Comparison of ENCODE assay signal across 24 cellular contexts in genomic region chr1:16186655-16187235, GRCh38. TPM values are rescaled to one million over a fixed set of nuclear protein-coding genes. Genes with fewer than 3 reads are reported as not detected.
"Had no signal": no experiment of that assay in that cellular context is flagged by ENCODE, and none has a peak within 500 bp of the region (broad histone marks: within the 10 kb centered on the region; RNA-seq: fewer than 3 reads in every experiment).

No MANE protein-coding gene starts in this region.

- H3K27ac ChIP-seq: hepatocyte, prostate gland, VCaP had no signal

- H3K27me3 Mint-ChIP-seq: stimulated activated naive CD8-positive, alpha-beta T cell treated with anti-CD3 and anti-CD28 coated beads, Interleukin-15, Interleukin-2, amounts not matched to agents 100 ng/mL and 50 ng/mL, for 24 hours had no signal

- H3K4me2 ChIP-seq: hepatocyte had no signal

- FAIRE-seq: bronchial epithelial cell, endothelial cell of umbilical vein had no signal

- H3K27ac Mint-ChIP-seq: activated T-cell treated with anti-CD3 and anti-CD28 coated beads, Interleukin-2, amount 50 U/mL, for 72 hours; stimulated activated naive CD8-positive, alpha-beta T cell treated with anti-CD3 and anti-CD28 coated beads, Interleukin-15, Interleukin-2, amounts not matched to agents 100 ng/mL and 50 ng/mL, for 24 hours had no signal

- H3K27me3 ChIP-seq: hepatocyte, tibial nerve had no signal

- DNase-seq: activated CD4-positive, alpha-beta T cell treated with anti-CD3 and anti-CD28 coated beads, Interleukin-2, amount 50 U/mL, for 4 hours; activated CD4-positive, CD25-positive, alpha-beta regulatory T cell treated with anti-CD3 and anti-CD28 coated beads, Interleukin-2, amount 50 U/mL, for 72 hours; activated effector memory CD4-positive, alpha-beta T cell treated with anti-CD3 and anti-CD28 coated beads, Interleukin-2, amount 50 U/mL, for 16 hours; activated naive CD4-positive, alpha-beta T cell treated with anti-CD3 and anti-CD28 coated beads, Interleukin-2, amount 50 U/mL, for 16 hours; activated T-cell treated with anti-CD3 and anti-CD28 coated beads, Interleukin-2, amount 50 U/mL, for 72 hours; cerebellar nuclear complex; effector CD4-positive, alpha-beta T cell; foreskin fibroblast; left cardiac atrium; midbrain; stimulated activated CD4-positive, alpha-beta T cell treated with anti-CD3 and anti-CD28 coated beads, Interleukin-15, amount 100 ng/mL, for 24 hours; stimulated activated CD4-positive, alpha-beta T cell treated with anti-CD3 and anti-CD28 coated beads, Interleukin-2, amount 100 ng/mL, for 48 hours; T-helper 2 cell had no signal

- H3K4me3 Mint-ChIP-seq: activated T-cell treated with anti-CD3 and anti-CD28 coated beads, Interleukin-2, amount 50 U/mL, for 72 hours; neural crest cell; stimulated activated naive CD8-positive, alpha-beta T cell treated with anti-CD3 and anti-CD28 coated beads, Interleukin-15, Interleukin-2, amounts not matched to agents 100 ng/mL and 50 ng/mL, for 24 hours had no signal

- H3K9me3 ChIP-seq: prostate gland, tibial nerve had no signal

- H2AFZ ChIP-seq: hepatocyte had no signal

- H3K9me3 Mint-ChIP-seq: activated T-cell treated with anti-CD3 and anti-CD28 coated beads, Interleukin-2, amount 50 U/mL, for 72 hours; neural crest cell; stimulated activated naive CD8-positive, alpha-beta T cell treated with anti-CD3 and anti-CD28 coated beads, Interleukin-15, Interleukin-2, amounts not matched to agents 100 ng/mL and 50 ng/mL, for 24 hours had no signal

- H3K4me3 ChIP-seq: hepatocyte, lung, prostate gland, skin epidermis, tibial nerve had no signal

- H3K79me2 ChIP-seq: hepatocyte had no signal

- H3K36me3 ChIP-seq: prostate gland, tibial nerve had no signal

RNA-seq across cellular contexts. Expression of gene EPHA2, which starts 30.9 kb away (rescaled TPM):
- total RNA-seq: activated CD8-positive, alpha-beta memory T cell treated with anti-CD3 and anti-CD28 coated beads for 36 hours had no signal
